Comparison of ENCODE assay signal across 1 cellular context in the genomic region with DNA sequence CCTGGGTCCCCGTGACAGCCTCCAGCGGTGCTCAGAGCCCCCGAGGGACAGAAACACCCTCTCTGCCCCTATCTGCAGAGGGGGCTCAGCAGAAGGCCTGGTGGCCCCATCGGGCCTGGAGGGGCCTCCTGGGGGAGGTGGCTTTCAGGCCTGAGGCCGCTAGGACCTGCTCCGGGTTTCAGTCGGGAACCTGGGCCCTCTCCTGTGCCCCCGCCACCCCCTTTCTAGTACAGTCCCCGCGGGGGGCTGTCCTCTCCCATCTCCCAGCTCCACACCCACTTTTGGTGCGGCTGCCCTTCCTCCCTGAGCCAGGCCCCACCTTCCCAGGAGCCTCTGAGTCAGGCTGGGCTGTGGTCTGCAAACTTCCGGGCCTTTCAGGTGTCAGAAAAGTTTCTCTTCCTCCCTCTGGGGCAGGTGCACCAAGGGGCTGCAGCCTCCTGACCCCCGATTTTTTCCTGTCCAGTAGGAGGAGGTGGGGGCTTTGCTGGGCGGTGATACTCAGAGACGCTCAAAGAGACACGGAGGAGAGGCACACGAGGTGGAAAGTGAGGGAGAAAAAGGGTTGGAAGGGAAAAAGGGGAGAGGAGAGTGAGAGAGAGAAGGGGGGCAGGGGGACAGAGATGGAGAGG.
TF ChIP-seq lines count a peak whose summit lies in the region.

No MANE protein-coding gene starts in this region.

TF ChIP-seq in K562, 482 proteins besides CTCF, POLR2A, EP300 and RAD21 (continued from another document):
- TF ChIP-seq BRCA1 (IDR thresholded peaks at IDR 0.05) (no peak), BRCA1 (CRISPR knock-in tag; IDR thresholded peaks at IDR 0.05) (no peak), SMARCA4 (IDR thresholded peaks at IDR 0.05) (0 out of 2 replicates have a peak, but pooled peaks have one; percentile 16), PHF20 (IDR thresholded peaks at IDR 0.05; ENCODE audit: partially characterized antibody) (no peak), ZNF584 (CRISPR knock-in tag; IDR thresholded peaks at IDR 0.05; ENCODE audit: low read depth) (no peak)
- TF ChIP-seq, protein P1, sequence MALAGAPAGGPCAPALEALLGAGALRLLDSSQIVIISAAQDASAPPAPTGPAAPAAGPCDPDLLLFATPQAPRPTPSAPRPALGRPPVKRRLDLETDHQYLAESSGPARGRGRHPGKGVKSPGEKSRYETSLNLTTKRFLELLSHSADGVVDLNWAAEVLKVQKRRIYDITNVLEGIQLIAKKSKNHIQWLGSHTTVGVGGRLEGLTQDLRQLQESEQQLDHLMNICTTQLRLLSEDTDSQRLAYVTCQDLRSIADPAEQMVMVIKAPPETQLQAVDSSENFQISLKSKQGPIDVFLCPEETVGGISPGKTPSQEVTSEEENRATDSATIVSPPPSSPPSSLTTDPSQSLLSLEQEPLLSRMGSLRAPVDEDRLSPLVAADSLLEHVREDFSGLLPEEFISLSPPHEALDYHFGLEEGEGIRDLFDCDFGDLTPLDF (CRISPR knock-in tag; IDR thresholded peaks at IDR 0.05): no peak
- TF ChIP-seq, protein P2, sequence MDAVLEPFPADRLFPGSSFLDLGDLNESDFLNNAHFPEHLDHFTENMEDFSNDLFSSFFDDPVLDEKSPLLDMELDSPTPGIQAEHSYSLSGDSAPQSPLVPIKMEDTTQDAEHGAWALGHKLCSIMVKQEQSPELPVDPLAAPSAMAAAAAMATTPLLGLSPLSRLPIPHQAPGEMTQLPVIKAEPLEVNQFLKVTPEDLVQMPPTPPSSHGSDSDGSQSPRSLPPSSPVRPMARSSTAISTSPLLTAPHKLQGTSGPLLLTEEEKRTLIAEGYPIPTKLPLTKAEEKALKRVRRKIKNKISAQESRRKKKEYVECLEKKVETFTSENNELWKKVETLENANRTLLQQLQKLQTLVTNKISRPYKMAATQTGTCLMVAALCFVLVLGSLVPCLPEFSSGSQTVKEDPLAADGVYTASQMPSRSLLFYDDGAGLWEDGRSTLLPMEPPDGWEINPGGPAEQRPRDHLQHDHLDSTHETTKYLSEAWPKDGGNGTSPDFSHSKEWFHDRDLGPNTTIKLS (IDR thresholded peaks at IDR 0.05; ENCODE audit: borderline replicate concordance, low read depth): no peak
